ENCODE assay signal across 2 cellular contexts in genomic region chr7:103658055-103659010, GRCh38.
TF ChIP-seq lines count a peak whose summit lies in the region.

No MANE protein-coding gene starts in this region.

TF ChIP-seq in HepG2, 621 proteins besides CTCF, POLR2A, EP300 and RAD21:
- TF ChIP-seq GATAD2A (CRISPR knock-in tag; IDR thresholded peaks at IDR 0.05) (peak; percentile 58), CEBPB (IDR thresholded peaks at IDR 0.05; ENCODE audit: borderline replicate concordance, low read depth, low read length) (peak; percentile 52; the same call in 1 of the 2 replicates), RFX3 (CRISPR knock-in tag; IDR thresholded peaks at IDR 0.05) (no peak), USF2 (IDR thresholded peaks at IDR 0.05; ENCODE audit: low read depth, low read length) (no peak), USF2 (CRISPR knock-in tag; IDR thresholded peaks at IDR 0.05; ENCODE audit: borderline replicate concordance) (no peak), RBM22 (optimal IDR thresholded peaks at IDR 0.05; ENCODE audit: low read length) (peak; percentile 17), SSRP1 (CRISPR knock-in tag; IDR thresholded peaks at IDR 0.05) (0 out of 2 replicates have a peak, but pooled peaks have one; percentile 57)

TF ChIP-seq in IMR-90, 13 proteins besides CTCF, POLR2A, EP300 and RAD21:
- TF ChIP-seq CEBPB (IDR thresholded peaks at IDR 0.05; ENCODE audit: low read depth, low read length) (no peak), NFE2L2 (IDR thresholded peaks at IDR 0.05; ENCODE audit: low read depth, low read length) (no peak), BHLHE40 (IDR thresholded peaks at IDR 0.05; ENCODE audit: low read depth, low read length) (no peak), CHD1 (IDR thresholded peaks at IDR 0.05; ENCODE audit: low read depth, low read length) (no peak), USF2 (IDR thresholded peaks at IDR 0.05; ENCODE audit: low read depth, low read length) (no peak), FOS (IDR thresholded peaks at IDR 0.05; ENCODE audit: low read depth, low read length) (no peak), MXI1 (IDR thresholded peaks at IDR 0.05; ENCODE audit: borderline replicate concordance, low read depth, low read length) (no peak), MAFK (IDR thresholded peaks at IDR 0.05; ENCODE audit: low read depth, low read length) (no peak), RCOR1 (IDR thresholded peaks at IDR 0.05; ENCODE audit: insufficient replicate concordance, low read length) (no peak), SMC3 (IDR thresholded peaks at IDR 0.05; ENCODE audit: low read depth, low read length) (no peak), RFX5 (IDR thresholded peaks at IDR 0.05; ENCODE audit: low read depth, low read length) (no peak)
